In genomic region chr12:111425655-111426054, GRCh38 we compare ENCODE assay signal across 11 cellular contexts. TPM values are rescaled to one million over a fixed set of nuclear protein-coding genes. Genes with fewer than 3 reads are reported as not detected.
A peak's percentile ranks its signal among the peaks of the same experiment; 100 is the strongest.
DNase-seq lines count a peak whose midpoint lies in the region; ATAC-seq and TF ChIP-seq lines count a peak whose summit lies in the region.
"Had no signal": no experiment of that assay in that cellular context is flagged by ENCODE, and none has a peak within 500 bp of the region (broad histone marks: within the 10 kb centered on the region; RNA-seq: fewer than 3 reads in every experiment).

No MANE protein-coding gene starts in this region.

- no peak overlapping the region for H3K18ac ChIP-seq in IMR-90 (ENCODE audit: low read depth, low read length)

- H3K79me1 ChIP-seq in IMR-90 (ENCODE audit: low read depth in 1 of 2, low read length in 2 of 2): peaks cover 38 to 84% of the 10 kb centered on the region in 2 experiments

- no peak for DNase-seq in CD14-positive monocyte (ENCODE audit: low spot score)
- peak; percentile 39 for DNase-seq in IMR-90
- no peak for DNase-seq in colonic mucosa
- DNase-seq in naive thymus-derived CD4-positive, alpha-beta T cell: no peak
- DNase-seq in omental fat pad (ENCODE audit: low spot score): no peak
- DNase-seq: activated CD4-positive, alpha-beta T cell treated with anti-CD3 and anti-CD28 coated beads for 48 hours had no signal

- H2AK5ac ChIP-seq in IMR-90 (ENCODE audit: low read depth, low read length): peak overlapping the region; percentile 40; the same call in 1 of the 2 replicates

- peaks cover 45% of the 10 kb centered on the region for H4K20me1 ChIP-seq in IMR-90 (ENCODE audit: insufficient read depth, low read length)

- peaks cover 18% of the 10 kb centered on the region for H3K9me1 ChIP-seq in IMR-90 (ENCODE audit: insufficient read depth, low read length)

- H3K9me3 ChIP-seq in IMR-90 (ENCODE audit: control insufficient read depth, insufficient read depth, low read length) (no peaks in the 10 kb centered on the region), colonic mucosa (no peaks in the 10 kb centered on the region)
- H3K9me3 ChIP-seq in naive thymus-derived CD4-positive, alpha-beta T cell (ENCODE audit: control insufficient read depth in 2 of 3, low read length in 3 of 3): no peaks in the 10 kb centered on the region
- H3K9me3 ChIP-seq: gastroesophageal sphincter, suprapubic skin had no signal

- ATAC-seq in IMR-90 (ENCODE audit: low read depth): peak; percentile 46
- ATAC-seq in naive thymus-derived CD4-positive, alpha-beta T cell: no peak
- no peak for ATAC-seq in GM21786 (IDR thresholded peaks at IDR 0.05; ENCODE audit: unreplicated experiment)
- ATAC-seq in HG02852 (IDR thresholded peaks at IDR 0.05; ENCODE audit: unreplicated experiment): no peak
- no peak for ATAC-seq in omental fat pad (ENCODE audit: low FRiP score)
- no peak for ATAC-seq in GM19328 (IDR thresholded peaks at IDR 0.05; ENCODE audit: unreplicated experiment)
- ATAC-seq: gastroesophageal sphincter had no signal

- H3K4me2 ChIP-seq in IMR-90 (ENCODE audit: low read depth, low read length): peak overlapping the region; percentile 33; the same call in 1 of the 2 replicates

- H3K27me3 Mint-ChIP-seq in CD14-positive monocyte (ENCODE audit: low read depth in 3 of 3): no peaks in the 10 kb centered on the region
- H3K27me3 Mint-ChIP-seq in naive thymus-derived CD4-positive, alpha-beta T cell: no peaks in the 10 kb centered on the region

- H3K27me3 ChIP-seq in IMR-90 (ENCODE audit: control insufficient read depth, insufficient read depth, low read length) (no peaks in the 10 kb centered on the region), colonic mucosa (no peaks in the 10 kb centered on the region)
- no peaks in the 10 kb centered on the region for H3K27me3 ChIP-seq in naive thymus-derived CD4-positive, alpha-beta T cell (ENCODE audit: control insufficient read depth in 2 of 2, insufficient read depth in 2 of 2, low read length in 2 of 2)
- H3K27me3 ChIP-seq: gastroesophageal sphincter, suprapubic skin had no signal

- BruUV-seq in IMR-90 (replicated peaks; lab: Mats Ljungman, UMichigan): no TSS peak

- H2AFZ ChIP-seq in IMR-90 (replicated peaks; ENCODE audit: low read length, poor library complexity): no peak overlapping the region

- H4K5ac ChIP-seq in IMR-90 (ENCODE audit: low read depth, low read length): no peak overlapping the region

- POLR2A ChIA-PET in IMR-90 (lab: Charles Lee; ENCODE audit: unreplicated experiment): no interaction called here
- POLR2A ChIA-PET in naive thymus-derived CD4-positive, alpha-beta T cell (lab: Charles Lee): interaction anchor here (1.0 to 9.3 kb wide), 5 partner anchors 10 to 25 kb away, joined by 3 to 127 read pairs (median 9); partner anchors contain the start of gene SH2B3

- no peak overlapping the region for H3K4me3 ChIP-seq in IMR-90 (ENCODE audit: insufficient read depth, low read depth, low read length)
- H3K4me3 ChIP-seq in colonic mucosa: no peak overlapping the region
- no peak overlapping the region for H3K4me3 ChIP-seq in naive thymus-derived CD4-positive, alpha-beta T cell (ENCODE audit: low read length)
- H3K4me3 ChIP-seq: gastroesophageal sphincter, suprapubic skin had no signal

- no peak for TF ChIP-seq CTCF in CD14-positive monocyte (IDR thresholded peaks at IDR 0.05)
- TF ChIP-seq CTCF in IMR-90 (conservative IDR thresholded peaks at IDR 0.05; ENCODE audit: low read depth, low read length): no peak
- no peak for TF ChIP-seq CTCF in colonic mucosa (IDR thresholded peaks at IDR 0.05)
- TF ChIP-seq CTCF in omental fat pad (IDR thresholded peaks at IDR 0.05): no peak

- no peak overlapping the region for H4K91ac ChIP-seq in IMR-90 (ENCODE audit: insufficient read depth, low read depth, low read length)

- CTCF ChIA-PET in IMR-90 (lab: Yijun Ruan, JAX): interaction anchor here (0.8 kb wide), 1 partner anchor 23 kb away, joined by 3 read pairs; no protein-coding TSS in a partner anchor
- CTCF ChIA-PET in naive thymus-derived CD4-positive, alpha-beta T cell (lab: Charles Lee): interaction anchor here (0.9 to 1.7 kb wide), 5 partner anchors 9 to 29 kb away, joined by 3 to 7 read pairs (median 4); no protein-coding TSS in a partner anchor

- peak overlapping the region; percentile 29; the same call in 1 of the 2 replicates for H3K4ac ChIP-seq in IMR-90 (ENCODE audit: low read depth, low read length)

- H2BK5ac ChIP-seq in IMR-90 (ENCODE audit: low read depth, low read length, poor library complexity, severe bottlenecking): no peak overlapping the region

- H3K4me3 Mint-ChIP-seq in CD14-positive monocyte: no peak overlapping the region
- H3K4me3 Mint-ChIP-seq in naive thymus-derived CD4-positive, alpha-beta T cell: peak overlapping the region; percentile 48 to 73 (median 64)

- peak overlapping the region; percentile 16 for H2AK9ac ChIP-seq in IMR-90 (replicated peaks; ENCODE audit: low read depth, low read length, poor library complexity)

- dilution Hi-C loops in IMR-90 (cut with HindIII; ENCODE audit: low sequenced_read_pairs, unreplicated experiment): no loop called here

- H3K14ac ChIP-seq in IMR-90 (replicated peaks; ENCODE audit: low read depth, low read length): peak overlapping the region; percentile 61

- no peak overlapping the region for H3K9ac ChIP-seq in IMR-90 (ENCODE audit: low read depth, low read length)
- H3K9ac ChIP-seq in colonic mucosa (ENCODE audit: low read depth in 2 of 2, low read length in 2 of 2): peak overlapping the region in 1 of 2 donors; percentile 57

- H3K27ac ChIP-seq in IMR-90 (ENCODE audit: insufficient read depth, low read length) (no peak overlapping the region), colonic mucosa (peak overlapping the region; percentile 32)
- peak overlapping the region; percentile 69 for H3K27ac ChIP-seq in naive thymus-derived CD4-positive, alpha-beta T cell (ENCODE audit: low read depth, low read length)
- H3K27ac ChIP-seq: suprapubic skin had no signal

- H3K36me3 Mint-ChIP-seq in CD14-positive monocyte: peaks cover 39 to 62% of the 10 kb centered on the region in 2 donors
- H3K36me3 Mint-ChIP-seq in naive thymus-derived CD4-positive, alpha-beta T cell: peaks cover 0 to 8% (median 5%) of the 10 kb centered on the region in 5 donors

- no peak for TF ChIP-seq RAD21 in IMR-90 (IDR thresholded peaks at IDR 0.05; ENCODE audit: low read length)

- H3K4me1 Mint-ChIP-seq in CD14-positive monocyte: peaks cover 66% of the 10 kb centered on the region
- H3K4me1 Mint-ChIP-seq in naive thymus-derived CD4-positive, alpha-beta T cell: peaks cover 47 to 76% (median 63%) of the 10 kb centered on the region in 7 donors

- intact Hi-C loops in CD14-positive monocyte (cut with micrococcal nuclease) (loop anchor here in 1 of 2 donors (2.0 kb wide), 1 partner anchor 17 kb away; no protein-coding TSS in a partner anchor), IMR-90 (cut with micrococcal nuclease) (no loop called here), colonic mucosa (cut with DNase I) (no loop called here)
- intact Hi-C loops in naive thymus-derived CD4-positive, alpha-beta T cell (cut with micrococcal nuclease): loop anchor here in 1 of 2 donors (1.0 kb wide), 2 partner anchors 9 to 26 kb away; no protein-coding TSS in a partner anchor

- TF ChIP-seq POLR2A in IMR-90 (IDR thresholded peaks at IDR 0.05; ENCODE audit: low read depth, low read length): no peak

- no peak overlapping the region for H4K8ac ChIP-seq in IMR-90 (ENCODE audit: low read depth in 2 of 2, low read length in 2 of 2)

- H3K23ac ChIP-seq in IMR-90 (ENCODE audit: low read depth, low read length): no peak overlapping the region

- H2BK120ac ChIP-seq in IMR-90 (ENCODE audit: low read depth, low read length): no peak overlapping the region

- H3K4me1 ChIP-seq in IMR-90 (ENCODE audit: control insufficient read depth, insufficient read depth, low read length) (peaks cover 12% of the 10 kb centered on the region), colonic mucosa (peaks cover 35% of the 10 kb centered on the region)
- peaks cover 62 to 63% of the 10 kb centered on the region in 2 donors for H3K4me1 ChIP-seq in naive thymus-derived CD4-positive, alpha-beta T cell (ENCODE audit: control insufficient read depth in 2 of 2, insufficient read depth in 2 of 2, low read length in 2 of 2)

- H2BK20ac ChIP-seq in IMR-90 (ENCODE audit: low read depth, low read length): no peak overlapping the region

- H3K27ac Mint-ChIP-seq in CD14-positive monocyte: peak overlapping the region; percentile 66 to 91 (median 82)
- peak overlapping the region; percentile 80 to 99 (median 93) for H3K27ac Mint-ChIP-seq in naive thymus-derived CD4-positive, alpha-beta T cell

- H3K56ac ChIP-seq in IMR-90 (ENCODE audit: extremely low read depth, insufficient read depth, low read length): no peak overlapping the region

- 0 out of 3 replicates have a peak overlapping the region, but pooled peaks have one; percentile 18 for H2BK15ac ChIP-seq in IMR-90 (ENCODE audit: low read depth, low read length)

- H3K36me3 ChIP-seq in IMR-90 (ENCODE audit: control insufficient read depth, insufficient read depth, low read length) (peaks cover 4% of the 10 kb centered on the region), colonic mucosa (no peaks in the 10 kb centered on the region)
- peaks cover 0 to 14% (median 0%) of the 10 kb centered on the region in 3 experiments for H3K36me3 ChIP-seq in naive thymus-derived CD4-positive, alpha-beta T cell (ENCODE audit: control insufficient read depth in 2 of 3, insufficient read depth in 3 of 3, low read length in 3 of 3)

- WGBS in IMR-90 (ENCODE audit: extremely low coverage in 2 of 2, insufficient read length in 1 of 2), 2 experiments: 83% methylated on average over 1 of the region's 8 CpGs; no CpG with 5 or more reads in 1 of the 2 experiments

- H3K9me3 Mint-ChIP-seq in CD14-positive monocyte: peaks cover 0 to 1% (median 0%) of the 10 kb centered on the region in 7 donors
- no peaks in the 10 kb centered on the region for H3K9me3 Mint-ChIP-seq in naive thymus-derived CD4-positive, alpha-beta T cell

- in situ Hi-C loops in IMR-90 (cut with MboI; ENCODE audit: low sequenced_read_pairs): no loop called here

RNA-seq across cellular contexts. Expression of gene SH2B3, which starts 19.9 kb away (rescaled TPM):
- polyA plus RNA-seq in CD14-positive monocyte: 10 to 100 TPM; 15.2 to 33.5 TPM
- total RNA-seq in IMR-90 (2012; rRNA removed): 9.2 and 9.3 TPM in 2 replicates
- polyA plus RNA-seq in IMR-90 (2012; rRNA removed): 20.2 and 20.9 TPM in 2 replicates
- 10.1 and 19.4 TPM in 2 replicates for polyA plus RNA-seq in IMR-90 (2012; cell fraction: cytosol; rRNA removed)
- 21.8 and 24.3 TPM in 2 replicates for polyA plus RNA-seq in IMR-90 (2012; cell fraction: nucleus; rRNA removed; ENCODE audit: low replicate concordance)
- 10 to 100 TPM; 26.4 to 40.9 TPM for total RNA-seq in colonic mucosa
- 10 to 100 TPM; 18.5 to 71.4 (median 29.8) TPM for total RNA-seq in naive thymus-derived CD4-positive, alpha-beta T cell
- polyA plus RNA-seq in naive thymus-derived CD4-positive, alpha-beta T cell: 1 to 10 TPM; 3.5 to 7.8 TPM
- total RNA-seq in omental fat pad: 10 to 100 TPM; 30.4 to 64.6 (median 48.3) TPM

RNA-seq across cellular contexts. Expression of gene PHETA1, which starts 56.8 kb away (rescaled TPM):
- 1 to 10 TPM; 3.4 to 4.9 TPM for polyA plus RNA-seq in CD14-positive monocyte
- 3.1 and 3.2 TPM in 2 replicates for total RNA-seq in IMR-90 (2012; rRNA removed)
- polyA plus RNA-seq in IMR-90 (2012; rRNA removed): 6.6 and 7.1 TPM in 2 replicates
- polyA plus RNA-seq in IMR-90 (2012; cell fraction: cytosol; rRNA removed): 8.6 and 15.3 TPM in 2 replicates
- polyA plus RNA-seq in IMR-90 (2012; cell fraction: nucleus; rRNA removed; ENCODE audit: low replicate concordance): 8.3 and 19.7 TPM in 2 replicates
- 10 to 100 TPM; 21.8 to 43.6 TPM for total RNA-seq in colonic mucosa
- 1 to 10 TPM; 1.2 to 6.8 (median 5.4) TPM for total RNA-seq in naive thymus-derived CD4-positive, alpha-beta T cell
- polyA plus RNA-seq in naive thymus-derived CD4-positive, alpha-beta T cell: under 1 TPM; 0.65 to 0.91 TPM
- 10 to 100 TPM in 1 of 4 donors, 1 to 10 TPM in 3; 5.5 to 14.6 (median 8.9) TPM for total RNA-seq in omental fat pad

Comparison
In these comparisons a context has a peak if more than half of its experiments do, and no peak if none do; other contexts are left out.
1. H3K4me3 Mint-ChIP-seq: peak in naive thymus-derived CD4-positive, alpha-beta T cell (10 of 10); none in CD14-positive monocyte (0 of 2).